9 cellular contexts compared by ENCODE assay signal in genomic region chr4:7828011-7828720, GRCh38.
DNase-seq lines count a peak whose midpoint lies in the region; ATAC-seq lines count a peak whose summit lies in the region.
"Had no signal": no experiment of that assay in that cellular context is flagged by ENCODE, and none has a peak within 500 bp of the region (broad histone marks: within the 10 kb centered on the region; RNA-seq: fewer than 3 reads in every experiment).

No MANE protein-coding gene starts in this region.

- ATAC-seq in HG03196 (IDR thresholded peaks at IDR 0.05; ENCODE audit: unreplicated experiment), result no peak

- peak overlapping the region; percentile 56 for H3K4me3 Mint-ChIP-seq in activated CD4-positive, alpha-beta T cell treated with anti-CD3 and anti-CD28 coated beads, Interleukin-2, amount 10 ng/mL, durations not matched to agents 24 days and 14 days
- H3K4me3 Mint-ChIP-seq: memory B cell had no signal

- H3K4me1 Mint-ChIP-seq in activated CD4-positive, alpha-beta T cell treated with anti-CD3 and anti-CD28 coated beads, Interleukin-2, amount 10 ng/mL, durations not matched to agents 24 days and 14 days, result peaks cover 41% of the 10 kb centered on the region
- H3K4me1 Mint-ChIP-seq: memory B cell had no signal

- H3K27ac Mint-ChIP-seq in activated CD4-positive, alpha-beta T cell treated with anti-CD3 and anti-CD28 coated beads, Interleukin-2, amount 10 ng/mL, durations not matched to agents 24 days and 14 days, result peak overlapping the region; percentile 78
- H3K27ac Mint-ChIP-seq: memory B cell had no signal

- DNase-seq in AML-193 (lab: John Stamatoyannopoulos, UW), result peak; percentile 90 to 95
- DNase-seq in Kasumi-1 (lab: John Stamatoyannopoulos, UW), result peak; percentile 99
- DNase-seq in activated CD4-positive, alpha-beta T cell treated with anti-CD3 and anti-CD28 coated beads, Interleukin-2, amount 10 ng/mL, durations not matched to agents 24 days and 14 days, result peak; percentile 81
- DNase-seq in dermis microvascular lymphatic vessel endothelial cell (ENCODE audit: low read depth in 2 of 2), result peak; percentile 81 to 99
- peak; percentile 78 for DNase-seq in mucosa of gallbladder (ENCODE audit: low spot score)
- peak; percentile 60 for DNase-seq in stimulated activated naive CD4-positive, alpha-beta T cell treated with Interleukin-2 at 50 U/mL for 16 hours (lab: John Stamatoyannopoulos, UW)
- no peak for DNase-seq in SHP77 treated with DMSO at 0.1 percent for 48 hours (lab: John Stamatoyannopoulos, UW)

- H3K27me3 Mint-ChIP-seq in activated CD4-positive, alpha-beta T cell treated with anti-CD3 and anti-CD28 coated beads, Interleukin-2, amount 10 ng/mL, durations not matched to agents 24 days and 14 days, result no peaks in the 10 kb centered on the region

- H3K9me3 Mint-ChIP-seq in activated CD4-positive, alpha-beta T cell treated with anti-CD3 and anti-CD28 coated beads, Interleukin-2, amount 10 ng/mL, durations not matched to agents 24 days and 14 days, result no peaks in the 10 kb centered on the region

- intact Hi-C loops in activated CD4-positive, alpha-beta T cell treated with anti-CD3 and anti-CD28 coated beads, Interleukin-2, amount 10 ng/mL, durations not matched to agents 24 days and 14 days (cut with micrococcal nuclease), result no loop called here

- peaks cover 40% of the 10 kb centered on the region for H3K36me3 Mint-ChIP-seq in activated CD4-positive, alpha-beta T cell treated with anti-CD3 and anti-CD28 coated beads, Interleukin-2, amount 10 ng/mL, durations not matched to agents 24 days and 14 days (ENCODE audit: low read depth)
- H3K36me3 Mint-ChIP-seq: memory B cell had no signal
